Comparison of ENCODE assay signal across 23 cellular contexts in the genomic region with DNA sequence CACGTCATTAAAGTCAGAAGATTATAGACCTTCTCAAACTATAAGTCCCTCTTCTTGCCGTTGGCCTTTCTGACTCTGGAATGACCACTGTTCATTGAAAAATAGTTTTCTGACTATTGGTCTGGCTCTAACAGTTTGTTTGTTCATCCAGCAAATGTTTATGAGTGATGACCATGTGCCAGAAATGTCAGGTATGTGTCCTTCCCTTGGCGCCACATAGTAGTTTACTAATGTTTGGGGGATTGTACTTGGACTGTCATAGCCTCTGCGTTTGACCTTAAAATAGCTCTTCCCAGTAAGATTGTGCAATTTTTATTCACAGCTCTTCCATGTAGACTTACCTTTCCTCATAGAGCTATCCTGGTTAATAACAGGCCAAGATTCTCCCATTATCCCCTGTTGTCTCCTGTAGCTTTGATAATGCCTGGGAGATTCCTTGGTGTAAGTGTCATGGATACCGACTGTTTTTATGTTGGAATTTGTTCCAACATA. TPM values are rescaled to one million over a fixed set of nuclear protein-coding genes. Genes with fewer than 3 reads are reported as not detected.
"Had no signal": no experiment of that assay in that cellular context is flagged by ENCODE, and none has a peak within 500 bp of the region (broad histone marks: within the 10 kb centered on the region; RNA-seq: fewer than 3 reads in every experiment).

No MANE protein-coding gene starts in this region.

- H3K9me3 ChIP-seq: adrenal gland, breast epithelium, heart left ventricle, ovary, right lobe of liver, thyroid gland had no signal

- H3K4me3 ChIP-seq: adrenal gland, breast epithelium, coronary artery, heart left ventricle, ovary, right lobe of liver, thyroid gland had no signal

- FAIRE-seq: astrocyte, frontal cortex had no signal

- DNase-seq: activated CD4-positive, alpha-beta T cell treated with anti-CD3 and anti-CD28 coated beads, Interleukin-2, amount 10 ng/mL, durations not matched to agents 7 days and 5 days; activated CD8-positive, alpha-beta memory T cell treated with anti-CD3 and anti-CD28 coated beads, Interleukin-2, amount 50 U/mL, for 4 hours; activated effector memory CD4-positive, alpha-beta T cell treated with anti-CD3 and anti-CD28 coated beads, Interleukin-2, amount 50 U/mL, for 16 hours; activated T-cell treated with anti-CD3 and anti-CD28 coated beads, Interleukin-2, amount 50 U/mL, for 48 hours; adrenal gland; erythroblast; heart left ventricle; kidney glomerular epithelial cell; left ventricle myocardium superior; ovary; right lobe of liver; stimulated activated CD4-positive, alpha-beta T cell treated with anti-CD3 and anti-CD28 coated beads, Interleukin-4, amount 100 ng/mL, for 24 hours; T1000; thyroid gland had no signal

- H3K27ac ChIP-seq: adrenal gland, breast epithelium, coronary artery, heart left ventricle, ovary, right lobe of liver, thyroid gland had no signal

- H3K4me1 ChIP-seq: thyroid gland had no signal

- H3K36me3 ChIP-seq: breast epithelium, ovary had no signal

- ATAC-seq: activated naive CD4-positive, alpha-beta T cell treated with anti-CD3 and anti-CD28 coated beads, Interleukin-2, amount 50 U/mL, for 72 hours; heart left ventricle; left ventricle myocardium superior; stimulated activated effector memory CD8-positive, alpha-beta T cell treated with anti-CD3 and anti-CD28 coated beads, Interleukin-12 subunit alpha, Interleukin-12 subunit beta, amount 100 ng/mL, for 72 hours had no signal

- H3K27me3 ChIP-seq: adrenal gland, breast epithelium, heart left ventricle, ovary, right lobe of liver, thyroid gland had no signal

RNA-seq across cellular contexts. Expression of gene C1QTNF5, which starts 37.4 kb away (rescaled TPM):
- total RNA-seq: activated CD4-positive, alpha-beta T cell treated with anti-CD3 and anti-CD28 coated beads, Interleukin-2, amount 10 ng/mL, durations not matched to agents 7 days and 5 days; activated naive CD4-positive, alpha-beta T cell treated with anti-CD3 and anti-CD28 coated beads, Interleukin-2, amount 50 U/mL, for 72 hours; T-helper 1 cell treated with Interleukin-12 subunit alpha and Interleukin-12 subunit beta and Interleukin-4 antibody, amounts not matched to agents 30 ng/mL and 1 ng/mL, for 36 hours had no signal

RNA-seq across cellular contexts. Expression of gene MFRP, which starts 43.2 kb away (rescaled TPM):
- total RNA-seq: activated CD4-positive, alpha-beta T cell treated with anti-CD3 and anti-CD28 coated beads, Interleukin-2, amount 10 ng/mL, durations not matched to agents 7 days and 5 days; activated naive CD4-positive, alpha-beta T cell treated with anti-CD3 and anti-CD28 coated beads, Interleukin-2, amount 50 U/mL, for 72 hours; astrocyte; frontal cortex; heart left ventricle; left ventricle myocardium superior; pulmonary artery endothelial cell; right lobe of liver; T-helper 1 cell treated with Interleukin-12 subunit alpha and Interleukin-12 subunit beta and Interleukin-4 antibody, amounts not matched to agents 30 ng/mL and 1 ng/mL, for 36 hours; thyroid gland; urinary bladder had no signal
- polyA plus RNA-seq: adrenal gland, ovary had no signal
